ENCODE assay signal across 25 cellular contexts in genomic region chr9:10048994-10049393, GRCh38.
"Had no signal": no experiment of that assay in that cellular context is flagged by ENCODE, and none has a peak within 500 bp of the region (broad histone marks: within the 10 kb centered on the region; RNA-seq: fewer than 3 reads in every experiment).

No MANE protein-coding gene starts in this region.

- DNase-seq: activated CD4-positive, alpha-beta memory T cell treated with anti-CD3 and anti-CD28 coated beads for 36 hours; activated CD4-positive, alpha-beta T cell treated with anti-CD3 and anti-CD28 coated beads, Interleukin-2, amount 10 ng/mL, durations not matched to agents 24 days and 14 days; activated CD8-positive, alpha-beta memory T cell treated with anti-CD3 and anti-CD28 coated beads, Interleukin-2, amount 50 U/mL, for 48 hours; activated gamma-delta T cell; activated naive CD4-positive, alpha-beta T cell treated with anti-CD3 and anti-CD28 coated beads, Interleukin-2, amount 50 U/mL, for 16 hours; activated T-cell treated with anti-CD3 and anti-CD28 coated beads, Interleukin-2, amount 50 U/mL, for 24 hours; amniotic stem cell; central memory CD4-positive, alpha-beta T cell; esophagus squamous epithelium; foreskin melanocyte; islet precursor cell; left ventricle myocardium inferior; nucleus accumbens; pancreas; psoas muscle; sigmoid colon; small intestine; stimulated activated CD4-positive, alpha-beta T cell treated with anti-CD3 and anti-CD28 coated beads, Interleukin-4, amount 100 ng/mL, for 24 hours; T-helper 9 cell; uterus had no signal

- H3K27me3 ChIP-seq: breast epithelium, esophagus squamous epithelium, pancreas, sigmoid colon, uterus had no signal

- H3K36me3 ChIP-seq: breast epithelium, esophagus squamous epithelium, left ventricle myocardium inferior, pancreas, sigmoid colon, thoracic aorta, uterus had no signal

- H3K4me1 ChIP-seq: breast epithelium, esophagus squamous epithelium, left ventricle myocardium inferior, pancreas, psoas muscle, sigmoid colon, uterus had no signal

- H3K4me3 ChIP-seq: breast epithelium, esophagus squamous epithelium, left ventricle myocardium inferior, pancreas, psoas muscle, sigmoid colon, thoracic aorta, uterus had no signal

- ATAC-seq: activated CD4-positive, CD25-positive, alpha-beta regulatory T cell treated with anti-CD3 and anti-CD28 coated beads, Interleukin-2, amount 50 U/mL, for 24 hours; pancreas; psoas muscle; stimulated activated effector memory CD8-positive, alpha-beta T cell treated with anti-CD3 and anti-CD28 coated beads, Interleukin-12 subunit alpha, Interleukin-12 subunit beta, amount 100 ng/mL, for 72 hours had no signal

- H3K27ac ChIP-seq: breast epithelium, esophagus squamous epithelium, left ventricle myocardium inferior, pancreas, psoas muscle, sigmoid colon, thoracic aorta, uterus, VCaP had no signal

- H3K9me3 ChIP-seq: breast epithelium, esophagus squamous epithelium, left ventricle myocardium inferior, pancreas, psoas muscle, sigmoid colon, thoracic aorta, uterus had no signal
